In the genomic region with DNA sequence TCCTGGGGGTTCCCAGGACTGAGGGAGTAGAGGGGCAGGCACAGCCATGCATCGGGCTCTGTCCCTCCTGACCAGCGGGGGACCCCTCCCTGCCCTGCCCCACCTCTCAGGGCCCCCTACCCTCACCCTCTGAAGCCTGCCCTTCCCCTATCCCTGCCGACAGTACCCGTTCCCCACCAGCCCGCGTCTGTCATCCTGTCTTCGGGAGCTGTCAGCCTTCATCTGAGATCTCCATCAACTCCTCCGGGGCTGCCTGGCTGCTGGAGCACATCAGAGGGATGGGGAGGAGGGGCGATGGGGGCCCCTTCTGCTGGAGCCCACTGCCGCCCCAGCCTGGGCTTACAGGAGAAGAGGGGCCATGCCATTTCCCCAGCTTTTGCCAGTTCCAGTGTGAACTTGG, we compare ENCODE assay signal across 17 cellular contexts. TPM values are rescaled to one million over a fixed set of nuclear protein-coding genes. Genes with fewer than 3 reads are reported as not detected.
DNase-seq lines count a peak whose midpoint lies in the region; ATAC-seq and TF ChIP-seq lines count a peak whose summit lies in the region.
"Had no signal": no experiment of that assay in that cellular context is flagged by ENCODE, and none has a peak within 500 bp of the region (broad histone marks: within the 10 kb centered on the region; RNA-seq: fewer than 3 reads in every experiment).

No MANE protein-coding gene starts in this region.

- TF ChIP-seq CTCF in SK-N-SH (IDR thresholded peaks at IDR 0.05): no peak
- TF ChIP-seq CTCF in osteoblast (IDR thresholded peaks at IDR 0.05; ENCODE audit: extremely low read depth, low read depth, low read length): no peak

- H3K27me3 ChIP-seq in SK-N-SH (ENCODE audit: insufficient read depth): no peaks in the 10 kb centered on the region
- H3K27me3 ChIP-seq in osteoblast (ENCODE audit: insufficient read depth, low read length): peaks cover 7% of the 10 kb centered on the region

- no peak for TF ChIP-seq RAD21 in SK-N-SH (IDR thresholded peaks at IDR 0.05; ENCODE audit: low read length)

- no peaks in the 10 kb centered on the region for H3K27me3 Mint-ChIP-seq in central memory CD8-positive, alpha-beta T cell

- H2AFZ ChIP-seq in SK-N-SH (ENCODE audit: low read depth) (no peak overlapping the region), osteoblast (ENCODE audit: low read length) (no peak overlapping the region)
- H2AFZ ChIP-seq: GM23248 had no signal

- no peak overlapping the region for H3K4me3 Mint-ChIP-seq in central memory CD8-positive, alpha-beta T cell
- H3K4me3 Mint-ChIP-seq: CD4-positive, CD25-positive, alpha-beta regulatory T cell; IgD-negative memory B cell had no signal

- TF ChIP-seq EP300 in SK-N-SH (IDR thresholded peaks at IDR 0.05; ENCODE audit: borderline replicate concordance in 1 of 2, low read depth in 1 of 2, low read length in 1 of 2): no peak

- H4K20me1 ChIP-seq in SK-N-SH (ENCODE audit: insufficient read depth) (no peaks in the 10 kb centered on the region), osteoblast (ENCODE audit: insufficient read depth, low read length) (no peaks in the 10 kb centered on the region)

- CTCF ChIA-PET in SK-N-SH (lab: Yijun Ruan, JAX): interaction anchor here (0.5 to 5.6 kb wide), 4 partner anchors 20 to 252 kb away, joined by 3 to 36 read pairs (median 4); no protein-coding TSS in a partner anchor

- H3F3A ChIP-seq in SK-N-SH (replicated peaks; ENCODE audit: insufficient read depth): no peaks in the 10 kb centered on the region

- H3K9ac ChIP-seq in SK-N-SH: no peak overlapping the region
- H3K9ac ChIP-seq: GM23248 had no signal

- no peak overlapping the region for H3K4me2 ChIP-seq in SK-N-SH
- no peak overlapping the region for H3K4me2 ChIP-seq in osteoblast (ENCODE audit: insufficient read depth, low read length)
- H3K4me2 ChIP-seq: BLaER1 treated with 17β-estradiol and CSF1 and Interleukin-3, amounts not matched to agents 10 nM and 100 nM had no signal

- WGBS in SK-N-SH (ENCODE audit: low lambda C conversion rate): 52% methylated on average over 9 of the region's 10 CpGs

- H3K4me3 ChIP-seq in SK-N-SH (ENCODE audit: low read depth in 2 of 2, low read length in 1 of 2) (no peak overlapping the region), osteoblast (ENCODE audit: insufficient read depth, low read length) (no peak overlapping the region)
- H3K4me3 ChIP-seq: BLaER1 treated with 17β-estradiol and CSF1 and Interleukin-3, amounts not matched to agents 10 nM and 100 nM; GM23248 had no signal

- H3K36me3 ChIP-seq in SK-N-SH (replicated peaks in 1 of 2; ENCODE audit: control insufficient read depth in 1 of 2, insufficient read depth in 2 of 2, low read length in 1 of 2) (peaks cover 0 to 4% of the 10 kb centered on the region in 2 experiments), osteoblast (ENCODE audit: insufficient read depth, low read length) (peaks cover 8% of the 10 kb centered on the region)

- no peaks in the 10 kb centered on the region for H3K9me3 Mint-ChIP-seq in central memory CD8-positive, alpha-beta T cell
- H3K9me3 Mint-ChIP-seq: IgD-negative memory B cell had no signal

- ATAC-seq in SK-N-SH treated with all-trans-retinoic acid at 6 μM for 48 hours: no peak; the same call in 2 of the 3 replicates
- ATAC-seq in central memory CD8-positive, alpha-beta T cell (replicated peaks; ENCODE audit: extremely low read depth, poor library complexity, severe bottlenecking): no peak
- no peak for ATAC-seq in activated CD4-positive, CD25-positive, alpha-beta regulatory T cell treated with anti-CD3 and anti-CD28 coated beads, Interleukin-2, amount 50 U/mL, for 24 hours
- no peak for ATAC-seq in HG03039 (IDR thresholded peaks at IDR 0.05; ENCODE audit: unreplicated experiment)

- H3K27ac Mint-ChIP-seq in central memory CD8-positive, alpha-beta T cell (ENCODE audit: low read depth): peak overlapping the region; percentile 78
- H3K27ac Mint-ChIP-seq: CD4-positive, CD25-positive, alpha-beta regulatory T cell; IgD-negative memory B cell had no signal

- no peaks in the 10 kb centered on the region for H3K9me3 ChIP-seq in SK-N-SH
- no peaks in the 10 kb centered on the region for H3K9me3 ChIP-seq in osteoblast (ENCODE audit: low read depth, low read length)
- H3K9me3 ChIP-seq: BLaER1 treated with 17β-estradiol and CSF1 and Interleukin-3, amounts not matched to agents 10 nM and 100 nM had no signal

- POLR2A ChIA-PET in SK-N-SH (lab: Yijun Ruan, JAX): interaction anchor here (1.2 kb wide), 1 partner anchor 70 kb away, joined by 4 read pairs; no protein-coding TSS in a partner anchor

- H3K79me2 ChIP-seq in SK-N-SH (ENCODE audit: insufficient read depth): no peaks in the 10 kb centered on the region
- no peaks in the 10 kb centered on the region for H3K79me2 ChIP-seq in osteoblast (ENCODE audit: insufficient read depth, low read length)

- H3K27ac ChIP-seq in SK-N-SH (ENCODE audit: low read depth in 2 of 2, low read length in 1 of 2) (no peak overlapping the region), osteoblast (ENCODE audit: low read depth, low read length) (no peak overlapping the region)
- H3K27ac ChIP-seq: 22Rv1; BLaER1 treated with 17β-estradiol and CSF1 and Interleukin-3, amounts not matched to agents 10 nM and 100 nM; GM23248 had no signal

- H3K4me1 Mint-ChIP-seq in central memory CD8-positive, alpha-beta T cell: peaks cover 6% of the 10 kb centered on the region
- H3K4me1 Mint-ChIP-seq: IgD-negative memory B cell had no signal

- H3K9me2 ChIP-seq in SK-N-SH: no peaks in the 10 kb centered on the region

- DNase-seq in SK-N-SH (peak; percentile 58), osteoblast (ENCODE audit: insufficient read length, low spot score, missing footprints) (peak; percentile 25), hypothalamus (lab: John Stamatoyannopoulos, UW) (no peak)
- no peak for DNase-seq in central memory CD8-positive, alpha-beta T cell (ENCODE audit: low spot score in 2 of 2)
- DNase-seq: AML-193; CD4-positive, CD25-positive, alpha-beta regulatory T cell; DMS 273 treated with DMSO at 0.1 percent for 48 hours; GM23248 had no signal

- H3K36me3 Mint-ChIP-seq in central memory CD8-positive, alpha-beta T cell (ENCODE audit: insufficient read depth): peaks cover 28% of the 10 kb centered on the region

- peaks cover 0 to 15% of the 10 kb centered on the region in 2 experiments; a peak in 1 of 4 replicates for H3K4me1 ChIP-seq in SK-N-SH (ENCODE audit: control insufficient read depth in 1 of 2, insufficient read depth in 2 of 2, low read depth in 1 of 2, low read length in 1 of 2)
- H3K4me1 ChIP-seq in osteoblast (ENCODE audit: insufficient read depth, low read length): no peaks in the 10 kb centered on the region

TF ChIP-seq in SK-N-SH, 30 proteins besides CTCF, POLR2A, EP300 and RAD21:
- TF ChIP-seq, protein P1, sequence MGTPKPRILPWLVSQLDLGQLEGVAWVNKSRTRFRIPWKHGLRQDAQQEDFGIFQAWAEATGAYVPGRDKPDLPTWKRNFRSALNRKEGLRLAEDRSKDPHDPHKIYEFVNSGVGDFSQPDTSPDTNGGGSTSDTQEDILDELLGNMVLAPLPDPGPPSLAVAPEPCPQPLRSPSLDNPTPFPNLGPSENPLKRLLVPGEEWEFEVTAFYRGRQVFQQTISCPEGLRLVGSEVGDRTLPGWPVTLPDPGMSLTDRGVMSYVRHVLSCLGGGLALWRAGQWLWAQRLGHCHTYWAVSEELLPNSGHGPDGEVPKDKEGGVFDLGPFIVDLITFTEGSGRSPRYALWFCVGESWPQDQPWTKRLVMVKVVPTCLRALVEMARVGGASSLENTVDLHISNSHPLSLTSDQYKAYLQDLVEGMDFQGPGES (IDR thresholded peaks at IDR 0.05; ENCODE audit: low read depth, low read length): no peak
- TF ChIP-seq GATA2 (CRISPR knock-in tag; IDR thresholded peaks at IDR 0.05) (peak; percentile 39; the same call in 1 of the 2 replicates), MEF2A (IDR thresholded peaks at IDR 0.05; ENCODE audit: borderline replicate concordance, low read depth) (no peak)

TF ChIP-seq in SK-N-SH treated with all-trans-retinoic acid at 6 μM for 48 hours, 23 proteins besides CTCF, POLR2A, EP300 and RAD21 (continues in another document):
- TF ChIP-seq CSDC2 (CRISPR knock-in tag; IDR thresholded peaks at IDR 0.05): no peak
- TF ChIP-seq RARB (CRISPR knock-in tag; IDR thresholded peaks at IDR 0.05): no peak
- TF ChIP-seq TCF4 (CRISPR knock-in tag; IDR thresholded peaks at IDR 0.05; ENCODE audit: borderline replicate concordance): no peak
- no peak for TF ChIP-seq OSR1 (CRISPR knock-in tag; IDR thresholded peaks at IDR 0.05)
- TF ChIP-seq TOX (CRISPR knock-in tag; IDR thresholded peaks at IDR 0.05; ENCODE audit: borderline replicate concordance): no peak
- no peak for TF ChIP-seq ZC3H10 (CRISPR knock-in tag; IDR thresholded peaks at IDR 0.05)
- no peak for TF ChIP-seq ISL1 (CRISPR knock-in tag; IDR thresholded peaks at IDR 0.05)
- TF ChIP-seq SNAI2 (CRISPR knock-in tag; IDR thresholded peaks at IDR 0.05): no peak
- TF ChIP-seq ESRRG (CRISPR knock-in tag; IDR thresholded peaks at IDR 0.05): no peak
- no peak for TF ChIP-seq ARNTL (CRISPR knock-in tag; IDR thresholded peaks at IDR 0.05; ENCODE audit: borderline replicate concordance, low read depth)

RNA-seq across cellular contexts. Expression of a gene that starts 6.2 kb away (rescaled TPM):
- polyA plus RNA-seq in SK-N-SH (2012; rRNA removed): 3.1 and 6.9 TPM in 2 replicates
- polyA plus RNA-seq in SK-N-SH (2012; cell fraction: cytosol; rRNA removed): 3.0 and 7.6 TPM in 2 replicates
- 8.5 and 32.8 TPM in 2 replicates for polyA plus RNA-seq in SK-N-SH (2012; cell fraction: nucleus; rRNA removed)
- total RNA-seq in osteoblast: not detected in 2 replicates
- total RNA-seq: A673; CD4-positive, CD25-positive, alpha-beta regulatory T cell; Daoy; GM23248; HT1080 had no signal
- polyA plus RNA-seq: CD4-positive, CD25-positive, alpha-beta regulatory T cell; GM23248; IgD-negative memory B cell had no signal

RNA-seq across cellular contexts. Expression of a gene that starts 26.0 kb away (rescaled TPM):
- 25.3 and 29.0 TPM in 2 replicates for polyA plus RNA-seq in SK-N-SH (2012; rRNA removed)
- polyA plus RNA-seq in SK-N-SH (2012; cell fraction: cytosol; rRNA removed): 19.2 and 22.0 TPM in 2 replicates
- 18.9 and 21.1 TPM in 2 replicates for polyA plus RNA-seq in SK-N-SH (2012; cell fraction: nucleus; rRNA removed)
- total RNA-seq in osteoblast: 15.3 and 17.0 TPM in 2 replicates

RNA-seq across cellular contexts. Expression of a gene that starts 29.3 kb away (rescaled TPM):
- polyA plus RNA-seq in SK-N-SH (2012; rRNA removed): 0.06 TPM in 1 of 2 replicates, not detected in the other
- 0.03 and 0.21 TPM in 2 replicates for polyA plus RNA-seq in SK-N-SH (2012; cell fraction: cytosol; rRNA removed)
- not detected in 2 replicates for polyA plus RNA-seq in SK-N-SH (2012; cell fraction: nucleus; rRNA removed)
- not detected in 2 replicates for total RNA-seq in osteoblast
- total RNA-seq: A673, Daoy, GM23248, HT1080 had no signal
- polyA plus RNA-seq: GM23248 had no signal

RNA-seq across cellular contexts. Expression of a gene that starts 31.5 kb away (rescaled TPM):
- polyA plus RNA-seq in SK-N-SH (2012; rRNA removed): 46.7 and 49.0 TPM in 2 replicates
- polyA plus RNA-seq in SK-N-SH (2012; cell fraction: cytosol; rRNA removed): 18.6 and 33.9 TPM in 2 replicates
- polyA plus RNA-seq in SK-N-SH (2012; cell fraction: nucleus; rRNA removed): 90.3 and 101 TPM in 2 replicates
- 0.29 and 1.1 TPM in 2 replicates for total RNA-seq in osteoblast

RNA-seq across cellular contexts. Expression of a gene that starts 43.6 kb away (rescaled TPM):
- polyA plus RNA-seq in SK-N-SH (2012; rRNA removed): 3.6 and 3.7 TPM in 2 replicates
- polyA plus RNA-seq in SK-N-SH (2012; cell fraction: cytosol; rRNA removed): 2.1 and 2.6 TPM in 2 replicates
- 2.1 and 2.9 TPM in 2 replicates for polyA plus RNA-seq in SK-N-SH (2012; cell fraction: nucleus; rRNA removed)
- total RNA-seq in osteoblast: not detected in 2 replicates
- total RNA-seq: CD4-positive, CD25-positive, alpha-beta regulatory T cell; GM23248 had no signal

Comparison
In these comparisons a context has a peak if more than half of its experiments do, and no peak if none do; other contexts are left out.
1. DNase-seq: peak in SK-N-SH (single experiment) and osteoblast (single experiment); none in central memory CD8-positive, alpha-beta T cell (0 of 2) and hypothalamus (0 of 51).